In the genomic region with DNA sequence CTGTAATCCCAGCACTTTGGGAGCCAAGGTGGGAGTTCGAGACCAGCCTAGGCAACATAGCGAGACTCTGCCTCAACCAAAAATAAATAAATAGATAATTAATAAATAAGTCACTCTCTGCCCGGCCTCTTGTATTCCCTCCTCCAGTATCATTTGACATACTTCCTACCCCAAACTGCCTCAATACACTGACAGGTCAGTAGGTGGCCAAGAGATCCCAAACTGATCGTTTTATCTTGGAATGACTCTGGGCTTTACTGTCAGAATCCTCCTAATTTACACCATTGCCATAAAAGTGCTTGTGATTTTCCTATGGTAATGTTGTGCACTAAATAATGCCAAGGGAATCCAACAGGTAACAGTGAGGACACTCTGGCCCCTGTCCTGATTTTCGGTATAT, we compare ENCODE assay signal across 16 cellular contexts.
DNase-seq lines count a peak whose midpoint lies in the region; ATAC-seq and TF ChIP-seq lines count a peak whose summit lies in the region.
"Had no signal": no experiment of that assay in that cellular context is flagged by ENCODE, and none has a peak within 500 bp of the region (broad histone marks: within the 10 kb centered on the region; RNA-seq: fewer than 3 reads in every experiment).

No MANE protein-coding gene starts in this region.

- TF ChIP-seq CTCF in foreskin keratinocyte (conservative IDR thresholded peaks at IDR 0.05) (no peak), type B pancreatic cell (conservative IDR thresholded peaks at IDR 0.05) (peak; percentile 18)

- H3K27me3 Mint-ChIP-seq in activated CD4-positive, alpha-beta T cell treated with anti-CD3 and anti-CD28 coated beads, Interleukin-2, amount 10 ng/mL, durations not matched to agents 24 days and 14 days: peaks cover 13% of the 10 kb centered on the region
- no peaks in the 10 kb centered on the region for H3K27me3 Mint-ChIP-seq in type B pancreatic cell

- no peaks in the 10 kb centered on the region for H3K9me3 Mint-ChIP-seq in activated CD4-positive, alpha-beta T cell treated with anti-CD3 and anti-CD28 coated beads, Interleukin-2, amount 10 ng/mL, durations not matched to agents 24 days and 14 days
- no peaks in the 10 kb centered on the region for H3K9me3 Mint-ChIP-seq in type B pancreatic cell
- H3K9me3 Mint-ChIP-seq: CD8-positive, alpha-beta T cell had no signal

- H3K4me1 ChIP-seq in SJCRH30: peaks cover 22% of the 10 kb centered on the region
- H3K4me1 ChIP-seq in foreskin keratinocyte: peaks cover 34% of the 10 kb centered on the region

- H3K27ac Mint-ChIP-seq in activated CD4-positive, alpha-beta T cell treated with anti-CD3 and anti-CD28 coated beads, Interleukin-2, amount 10 ng/mL, durations not matched to agents 24 days and 14 days: no peak overlapping the region
- H3K27ac Mint-ChIP-seq in type B pancreatic cell: no peak overlapping the region
- H3K27ac Mint-ChIP-seq: CD8-positive, alpha-beta T cell had no signal

- no peak overlapping the region for H3K4me3 Mint-ChIP-seq in activated CD4-positive, alpha-beta T cell treated with anti-CD3 and anti-CD28 coated beads, Interleukin-2, amount 10 ng/mL, durations not matched to agents 24 days and 14 days
- H3K4me3 Mint-ChIP-seq in type B pancreatic cell: no peak overlapping the region
- H3K4me3 Mint-ChIP-seq: CD8-positive, alpha-beta T cell had no signal

- ATAC-seq in foreskin keratinocyte (no peak), HG03097 (IDR thresholded peaks at IDR 0.05; ENCODE audit: low FRiP score, unreplicated experiment) (no peak)
- ATAC-seq: CD8-positive, alpha-beta T cell had no signal

- H3K4me3 ChIP-seq in SJCRH30: no peak overlapping the region

- H3K27me3 ChIP-seq in SJCRH30 (no peaks in the 10 kb centered on the region), foreskin keratinocyte (no peaks in the 10 kb centered on the region)

- no peaks in the 10 kb centered on the region for H3K9me3 ChIP-seq in SJCRH30 (replicated peaks)

- DNase-seq in activated CD4-positive, alpha-beta T cell treated with anti-CD3 and anti-CD28 coated beads, Interleukin-2, amount 10 ng/mL, durations not matched to agents 24 days and 14 days: peak; percentile 47
- no peak for DNase-seq in activated CD4-positive, alpha-beta T cell treated with anti-CD3 and anti-CD28 coated beads for 1 hour
- DNase-seq in SJCRH30 (no peak), foreskin keratinocyte (no peak), type B pancreatic cell (ENCODE audit: extremely low spot score, unreplicated experiment) (no peak), glomerular visceral epithelial cell (ENCODE audit: extremely low spot score) (no peak)
- no peak for DNase-seq in stimulated activated naive CD4-positive, alpha-beta T cell (lab: John Stamatoyannopoulos, UW)
- DNase-seq: CD8-positive, alpha-beta T cell; DMS79; MV-4-11; NCI-H1417; NCI-H187 treated with DMSO at 0.1 percent for 48 hours; NCI-H2171; NCI-H748 treated with DMSO at 0.1 percent for 48 hours; SHP77 had no signal

- intact Hi-C loops in activated CD4-positive, alpha-beta T cell treated with anti-CD3 and anti-CD28 coated beads, Interleukin-2, amount 10 ng/mL, durations not matched to agents 24 days and 14 days (cut with micrococcal nuclease): loop anchor here (5.0 kb wide), 1 partner anchor 763 kb away; no protein-coding TSS in a partner anchor

- no peaks in the 10 kb centered on the region for H3K36me3 ChIP-seq in SJCRH30

- peaks cover 53% of the 10 kb centered on the region for H3K4me1 Mint-ChIP-seq in activated CD4-positive, alpha-beta T cell treated with anti-CD3 and anti-CD28 coated beads, Interleukin-2, amount 10 ng/mL, durations not matched to agents 24 days and 14 days
- peaks cover 17% of the 10 kb centered on the region for H3K4me1 Mint-ChIP-seq in type B pancreatic cell (ENCODE audit: unreplicated experiment)

- H3K36me3 Mint-ChIP-seq in activated CD4-positive, alpha-beta T cell treated with anti-CD3 and anti-CD28 coated beads, Interleukin-2, amount 10 ng/mL, durations not matched to agents 24 days and 14 days (ENCODE audit: low read depth): peaks cover 4% of the 10 kb centered on the region
- no peaks in the 10 kb centered on the region for H3K36me3 Mint-ChIP-seq in type B pancreatic cell
- H3K36me3 Mint-ChIP-seq: CD8-positive, alpha-beta T cell had no signal

- H3K27ac ChIP-seq in SJCRH30 (peak overlapping the region; percentile 37; the same call in 1 of the 2 replicates), foreskin keratinocyte (peak overlapping the region; percentile 86)
